ENCODE assay signal across 8 cellular contexts in the genomic region with DNA sequence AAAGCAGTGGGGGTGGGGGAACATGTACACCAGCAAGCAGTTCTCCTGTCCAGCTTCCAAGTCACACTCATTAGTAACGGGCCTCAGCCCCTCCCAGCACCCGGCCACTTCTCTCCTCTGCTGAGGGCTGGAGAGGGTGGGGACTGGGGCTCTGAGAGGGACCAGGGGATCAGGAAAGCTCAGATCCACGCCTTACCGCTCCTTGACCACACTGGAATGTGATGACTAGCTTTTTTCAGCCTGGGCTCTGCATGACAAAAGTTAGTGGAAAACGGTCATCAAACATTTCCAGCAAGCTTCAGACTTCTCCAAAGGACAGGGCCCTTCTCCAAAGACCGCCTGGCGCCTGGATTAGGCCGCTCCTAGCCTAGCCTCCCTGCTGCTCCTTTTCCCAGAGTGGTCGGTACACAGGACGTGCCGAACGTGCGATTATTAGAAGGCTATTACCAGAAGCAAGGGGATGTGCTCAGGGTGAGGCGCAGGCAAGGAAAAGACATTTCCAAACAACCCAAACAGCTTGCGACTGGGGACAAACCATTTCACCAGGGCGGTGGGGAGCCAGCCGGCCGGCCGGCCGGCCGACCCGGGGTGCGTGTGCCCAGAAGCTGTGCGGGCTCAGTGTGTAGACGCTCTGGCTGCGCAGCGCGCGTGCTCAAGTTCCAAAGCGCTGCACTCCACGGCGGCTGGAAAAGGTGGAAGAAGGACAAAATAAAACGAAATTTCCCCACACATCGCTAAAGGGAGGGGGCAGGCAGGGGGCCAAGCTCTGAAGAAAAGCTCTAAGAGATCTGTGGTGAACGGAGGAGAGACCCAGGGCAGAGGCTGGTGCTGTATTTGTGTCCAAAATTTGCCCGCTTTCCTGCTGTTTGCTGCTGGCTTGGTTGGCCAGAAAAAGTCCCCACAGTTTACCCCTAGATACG. TPM values are rescaled to one million over a fixed set of nuclear protein-coding genes. Genes with fewer than 3 reads are reported as not detected.
DNase-seq lines count a peak whose midpoint lies in the region; FAIRE-seq and TF ChIP-seq lines count a peak whose summit lies in the region.

No MANE protein-coding gene starts in this region.

- no peak for TF ChIP-seq CTCF in cardiac fibroblast (IDR thresholded peaks at IDR 0.05; ENCODE audit: low read depth, low read length)

- no peaks in the 10 kb centered on the region for H3K36me3 ChIP-seq in small intestine (ENCODE audit: control insufficient read depth in 2 of 2, insufficient read depth in 2 of 2, low read length in 2 of 2)

- in situ Hi-C loops in GM18951 (cut with MboI; ENCODE audit: low sequenced_read_pairs, unreplicated experiment): no loop called here

- H3K4me3 ChIP-seq in cardiac fibroblast (replicated peaks in 1 of 2; ENCODE audit: low read depth in 2 of 2, low read length in 2 of 2): peak overlapping the region; percentile 19 to 39
- H3K4me3 ChIP-seq in small intestine (ENCODE audit: low read depth in 1 of 2, low read length in 2 of 2): peak overlapping the region in 1 of 2 donors; percentile 55

- WGBS in small intestine, 3 donors: 7 to 19% (median 15%) methylated on average over 37 of the region's 37 CpGs

- no peak for FAIRE-seq in small intestine (lab: Jason Lieb, UNC)

- no peaks in the 10 kb centered on the region for H3K9me3 ChIP-seq in small intestine (ENCODE audit: control insufficient read depth, low read depth)

- peak; percentile 38 for TF ChIP-seq POLR2A in GM18951 (IDR thresholded peaks at IDR 0.05; ENCODE audit: extremely low read depth, insufficient read depth, insufficient read length)

- H3K27me3 ChIP-seq in small intestine (ENCODE audit: control insufficient read depth in 2 of 2, insufficient read depth in 2 of 2, low read length in 2 of 2): no peaks in the 10 kb centered on the region

- peak; percentile 89 for DNase-seq in A172 (ENCODE audit: low spot score)
- peak; percentile 34 to 72 for DNase-seq in NCI-H2081 (lab: John Stamatoyannopoulos, UW)
- DNase-seq in cardiac fibroblast (ENCODE audit: low read depth in 2 of 2): peak; percentile 82 to 85
- peak; percentile 91 for DNase-seq in islet precursor cell
- DNase-seq in small intestine: peak; percentile 51
- DNase-seq in GM19238 (ENCODE audit: insufficient read length, low spot score): no peak
- DNase-seq in occipital lobe (lab: John Stamatoyannopoulos, UW): no peak

- H3K4me1 ChIP-seq in small intestine (ENCODE audit: control insufficient read depth in 2 of 2, insufficient read depth in 1 of 2, low read depth in 1 of 2, low read length in 1 of 2): peaks cover 0 to 2% of the 10 kb centered on the region in 2 donors

- peak overlapping the region; percentile 60 to 80 for H3K27ac ChIP-seq in small intestine (ENCODE audit: low read depth in 1 of 2, low read length in 1 of 2)

RNA-seq across cellular contexts. Expression of gene SSR3, which starts 51.0 kb away (rescaled TPM):
- 245 and 285 TPM in 2 replicates for total RNA-seq in A172 (2014; rRNA removed; shearing (Covaris generic))
- 100 to 1,000 TPM in 1 of 3 donors, 10 to 100 TPM in 2; 31.3 to 140 (median 60.3) TPM for polyA plus RNA-seq in small intestine
- 101 TPM for total RNA-seq in occipital lobe

Comparison
In these comparisons a context has a peak if more than half of its experiments do, and no peak if none do; other contexts are left out.
1. DNase-seq: peak in A172 (single experiment), NCI-H2081 (2 of 2), cardiac fibroblast (2 of 2), islet precursor cell (single experiment) and small intestine (single experiment); none in GM19238 (single experiment) and occipital lobe (single experiment).